13 cellular contexts compared by ENCODE assay signal in the genomic region with DNA sequence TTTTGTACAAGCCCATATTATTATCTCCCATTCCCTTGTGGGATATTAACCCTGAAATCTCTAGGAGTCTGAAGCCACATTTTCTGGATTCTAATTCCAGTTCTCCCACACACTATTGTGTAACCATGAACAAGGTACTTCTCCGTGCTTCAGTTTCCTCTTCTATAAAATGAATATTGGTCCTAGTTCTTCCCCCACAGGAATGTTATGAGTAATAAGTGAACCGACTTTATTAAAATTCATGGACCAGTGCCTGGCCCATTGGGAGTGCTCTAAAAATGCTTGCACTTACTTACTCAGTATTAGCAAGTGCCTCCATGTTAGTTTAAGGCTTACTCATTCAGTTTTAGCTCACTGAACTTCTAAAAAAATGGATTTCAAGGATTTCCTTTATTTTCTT. TPM values are rescaled to one million over a fixed set of nuclear protein-coding genes. Genes with fewer than 3 reads are reported as not detected.
DNase-seq lines count a peak whose midpoint lies in the region; ATAC-seq and TF ChIP-seq lines count a peak whose summit lies in the region.
"Had no signal": no experiment of that assay in that cellular context is flagged by ENCODE, and none has a peak within 500 bp of the region (broad histone marks: within the 10 kb centered on the region; RNA-seq: fewer than 3 reads in every experiment).

No MANE protein-coding gene starts in this region.

- ATAC-seq in GM19397 (IDR thresholded peaks at IDR 0.05; ENCODE audit: unreplicated experiment) (no peak), psoas muscle (no peak)
- ATAC-seq: Panc1 had no signal

- 44 to 78% (median 57%) methylated on average over 2 of the region's 2 CpGs for WGBS in psoas muscle, 3 donors
- 27 to 29% methylated on average over 2 of the region's 2 CpGs for WGBS in tibial nerve, 2 donors

- H3K4me3 ChIP-seq in psoas muscle (no peak overlapping the region), tibial nerve (no peak overlapping the region)

- TF ChIP-seq CTCF in psoas muscle (IDR thresholded peaks at IDR 0.05): no peak
- TF ChIP-seq CTCF in tibial nerve (IDR thresholded peaks at IDR 0.05): no peak

- DNase-seq in Daoy (ENCODE audit: low read depth) (peak; percentile 68), RPMI7951 (ENCODE audit: low read depth) (peak; percentile 87), fibroblast of peridontal ligament (ENCODE audit: extremely low read depth) (peak; percentile 94), renal cortical epithelial cell (ENCODE audit: low read depth) (peak; percentile 99), NCI-H510A treated with DMSO at 0.1 percent for 48 hours (lab: John Stamatoyannopoulos, UW) (no peak), psoas muscle (no peak), tibial nerve (ENCODE audit: low spot score in 2 of 2) (no peak)
- DNase-seq: DMS 273 treated with DMSO at 0.1 percent for 48 hours, left cardiac atrium had no signal

- no peak for TF ChIP-seq POLR2A in tibial nerve (IDR thresholded peaks at IDR 0.05)

- intact Hi-C loops in psoas muscle (cut with DNase I): no loop called here

- no peaks in the 10 kb centered on the region for H3K4me1 ChIP-seq in psoas muscle
- H3K4me1 ChIP-seq in tibial nerve: no peaks in the 10 kb centered on the region

- H3K36me3 ChIP-seq in psoas muscle (ENCODE audit: insufficient read depth in 1 of 2, low read depth in 1 of 2) (no peaks in the 10 kb centered on the region), tibial nerve (no peaks in the 10 kb centered on the region)

- no peak for TF ChIP-seq EP300 in tibial nerve (IDR thresholded peaks at IDR 0.05)

- no peaks in the 10 kb centered on the region for H3K27me3 ChIP-seq in psoas muscle (ENCODE audit: insufficient read depth in 3 of 3, low read length in 2 of 3)
- no peaks in the 10 kb centered on the region for H3K27me3 ChIP-seq in tibial nerve

- H3K9me3 ChIP-seq in psoas muscle (peaks cover 5% of the 10 kb centered on the region), tibial nerve (peaks cover 0 to 29% (median 0%) of the 10 kb centered on the region in 4 donors)

- H3K27ac ChIP-seq in psoas muscle: no peak overlapping the region
- H3K27ac ChIP-seq in tibial nerve: no peak overlapping the region

RNA-seq across cellular contexts. Expression of a gene that starts 1.4 kb away (rescaled TPM):
- total RNA-seq in Daoy (2014; rRNA removed; shearing (Covaris generic)): not detected in 2 replicates
- not detected in 2 replicates for total RNA-seq in RPMI7951 (2014; rRNA removed; shearing (Covaris generic))
- total RNA-seq in renal cortical epithelial cell (3.3 and 21.7 TPM in 2 replicates), psoas muscle (not detected), tibial nerve (not detected)
- polyA plus RNA-seq in psoas muscle: not detected
- total RNA-seq: endothelial cell of umbilical vein, left cardiac atrium, osteocyte had no signal
- polyA plus RNA-seq: endothelial cell of umbilical vein had no signal

Comparison
In these comparisons a context has a peak if more than half of its experiments do, and no peak if none do; other contexts are left out.
1. DNase-seq: peak in Daoy (single experiment), RPMI7951 (single experiment), fibroblast of peridontal ligament (single experiment) and renal cortical epithelial cell (single experiment); none in NCI-H510A treated with DMSO at 0.1 percent for 48 hours (single experiment), psoas muscle (0 of 2) and tibial nerve (0 of 2).